7 cellular contexts compared by ENCODE assay signal in genomic region chrX:71998836-71999509, GRCh38.
DNase-seq lines count a peak whose midpoint lies in the region; ATAC-seq, FAIRE-seq and TF ChIP-seq lines count a peak whose summit lies in the region.

No MANE protein-coding gene starts in this region.

- H3K36me3 Mint-ChIP-seq in brain, result no peaks in the 10 kb centered on the region

- no peak overlapping the region for H3K4me3 Mint-ChIP-seq in brain

- TF ChIP-seq CTCF in brain (conservative IDR thresholded peaks at IDR 0.05), result peak; percentile 62
- peak; percentile 43 for TF ChIP-seq CTCF in HepG2 (CRISPR knock-in tag; IDR thresholded peaks at IDR 0.05)
- peak; percentile 46 to 57 for TF ChIP-seq CTCF in tibial artery (IDR thresholded peaks at IDR 0.05)

- WGBS in HepG2 (ENCODE audit: low lambda C conversion rate), result 2% methylated on average over 6 of the region's 6 CpGs

- H3K27me3 ChIP-seq in H7 (ENCODE audit: control insufficient read depth, insufficient read depth, low read length) (no peaks in the 10 kb centered on the region), HepG2 (ENCODE audit: control insufficient read depth in 1 of 2, insufficient read depth in 2 of 2, low read length in 2 of 2) (peaks cover 0 to 1% of the 10 kb centered on the region in 2 experiments; a peak in 1 of 5 replicates), tibial artery (no peaks in the 10 kb centered on the region)

- no peak for TF ChIP-seq POLR2A in HepG2 (IDR thresholded peaks at IDR 0.05; ENCODE audit: insufficient read depth in 1 of 2, low read depth in 2 of 2, low read length in 2 of 2)

- H3K36me3 ChIP-seq in H7 (replicated peaks; ENCODE audit: control insufficient read depth, insufficient read depth, low read length) (no peaks in the 10 kb centered on the region), HepG2 (replicated peaks in 1 of 2; ENCODE audit: control insufficient read depth in 1 of 2, insufficient read depth in 2 of 2, low read length in 2 of 2) (no peaks in the 10 kb centered on the region), tibial artery (no peaks in the 10 kb centered on the region)

- no peaks in the 10 kb centered on the region for H3K27me3 Mint-ChIP-seq in brain

- H3K4me1 Mint-ChIP-seq in brain, result peaks cover 11% of the 10 kb centered on the region

- H3K79me2 ChIP-seq in HepG2 (ENCODE audit: insufficient read depth, low read length), result no peaks in the 10 kb centered on the region

- POLR2A ChIA-PET in HepG2 (lab: Yijun Ruan, JAX), result no interaction called here

- no peak overlapping the region for H3K4me2 ChIP-seq in HepG2 (ENCODE audit: low read depth, low read length)

- H2AFZ ChIP-seq in HepG2 (ENCODE audit: low read length), result no peak overlapping the region

- H3K9me3 ChIP-seq in HepG2 (ENCODE audit: low read length) (no peaks in the 10 kb centered on the region), tibial artery (no peaks in the 10 kb centered on the region)

- H3K27ac Mint-ChIP-seq in brain, result peak overlapping the region in 2 of 5 experiments; percentile 19 to 24

- H3K4me3 ChIP-seq in H7 (ENCODE audit: insufficient read depth, low read depth, low read length), result no peak overlapping the region
- no peak overlapping the region for H3K4me3 ChIP-seq in HepG2 (replicated peaks in 1 of 3; ENCODE audit: insufficient read depth in 1 of 3, low read depth in 2 of 3, low read length in 3 of 3)
- no peak overlapping the region for H3K4me3 ChIP-seq in tibial artery

- no TSS peak for BruUV-seq in HepG2 (replicated peaks; lab: Mats Ljungman, UMichigan)

- CTCF ChIA-PET in HepG2 (lab: Yijun Ruan, JAX; ENCODE audit: low intra/inter-chr PET ratio, low total read pairs), result interaction anchor here (0.7 kb wide), 1 partner anchor 128 kb away, joined by 3 read pairs; no protein-coding TSS in a partner anchor

- H3K9ac ChIP-seq in HepG2 (ENCODE audit: insufficient read depth, low read depth, low read length), result no peak overlapping the region

- in situ Hi-C loops in HepG2 (cut with HindIII; ENCODE audit: extremely low pct_ligation_motif_present, low pct_unique_long_range_greater_than_20kb), result loop anchor here (10.0 kb wide), 1 partner anchor 126 kb away; no protein-coding TSS in a partner anchor

- no peak for TF ChIP-seq EP300 in HepG2 (IDR thresholded peaks at IDR 0.05; ENCODE audit: low read depth in 2 of 2, low read length in 2 of 2)
- TF ChIP-seq EP300 in HepG2 (CRISPR knock-in tag; IDR thresholded peaks at IDR 0.05; ENCODE audit: borderline replicate concordance), result no peak

- no peaks in the 10 kb centered on the region for H4K20me1 ChIP-seq in HepG2 (ENCODE audit: insufficient read depth, low read length)

- peaks cover 0 to 13% (median 0%) of the 10 kb centered on the region in 5 experiments for H3K9me3 Mint-ChIP-seq in brain

- intact Hi-C loops in HepG2 (cut with micrococcal nuclease; ENCODE audit: unreplicated experiment) (loop anchor here (1.0 kb wide), 1 partner anchor 127 kb away; no protein-coding TSS in a partner anchor), tibial artery (cut with DNase I; ENCODE audit: low total_unique reads) (no loop called here)

- H3K27ac ChIP-seq in HepG2 (ENCODE audit: extremely low read length, insufficient read depth, low read length) (no peak overlapping the region), tibial artery (no peak overlapping the region)

- ATAC-seq in HepG2, result peak; percentile 66

- DNase-seq in EH (ENCODE audit: low read depth) (peak; percentile 24), H7 (peak; percentile 51), RCC 7860 (ENCODE audit: low spot score) (peak; percentile 4), HepG2 (ENCODE audit: low spot score) (peak; percentile 12), tibial artery (peak in 1 of 2 donors; percentile 38), cerebellum (ENCODE audit: low spot score) (no peak)

- TF ChIP-seq RAD21 in HepG2 (CRISPR knock-in tag; IDR thresholded peaks at IDR 0.05), result no peak

- H3K4me1 ChIP-seq in HepG2 (ENCODE audit: insufficient read depth, low read length) (no peaks in the 10 kb centered on the region), tibial artery (peaks cover 0 to 5% (median 2%) of the 10 kb centered on the region in 4 donors)

- FAIRE-seq in RCC 7860 (lab: Jason Lieb, UNC) (no peak), HepG2 (lab: Jason Lieb, UNC) (peak; percentile 26)

TF ChIP-seq in HepG2, 621 proteins besides CTCF, POLR2A, EP300 and RAD21:
- TF ChIP-seq STAG1 (CRISPR knock-in tag; IDR thresholded peaks at IDR 0.05) (peak; percentile 20; the same call in 1 of the 2 replicates), ZNF572 (CRISPR knock-in tag; IDR thresholded peaks at IDR 0.05) (no peak)
